ENCODE assay signal across 8 cellular contexts in genomic region chr17:76547183-76547641, GRCh38. TPM values are rescaled to one million over a fixed set of nuclear protein-coding genes. Genes with fewer than 3 reads are reported as not detected.
A peak's percentile ranks its signal among the peaks of the same experiment; 100 is the strongest.
DNase-seq lines count a peak whose midpoint lies in the region; ATAC-seq and TF ChIP-seq lines count a peak whose summit lies in the region.

No MANE protein-coding gene starts in this region.

- TF ChIP-seq CTCF in AG04450 (IDR thresholded peaks at IDR 0.05; ENCODE audit: low read depth, low read length) (peak; percentile 69), GM12875 (IDR thresholded peaks at IDR 0.05; ENCODE audit: borderline replicate concordance, insufficient read depth, low read depth, low read length) (peak; percentile 73), vagina (IDR thresholded peaks at IDR 0.05) (peak; percentile 55 to 78 (median 76))

- no peaks in the 10 kb centered on the region for H3K36me3 ChIP-seq in vagina

- H3K4me1 ChIP-seq in vagina: peaks cover 48% of the 10 kb centered on the region

- CTCF ChIA-PET in AG04450 (lab: Charles Lee): interaction anchor here (0.6 to 4.8 kb wide), 13 partner anchors 10 to 299 kb away, joined by 3 to 41 read pairs (median 5); no protein-coding TSS in a partner anchor

- peaks cover 0 to 8% of the 10 kb centered on the region in 2 donors for H3K36me3 Mint-ChIP-seq in naive B cell

- no peak for TF ChIP-seq POLR2A in vagina (IDR thresholded peaks at IDR 0.05)

- peaks cover 6 to 20% (median 13%) of the 10 kb centered on the region in 3 donors for H3K27me3 Mint-ChIP-seq in naive B cell

- peak; percentile 43 for ATAC-seq in esophagus mucosa
- peak; percentile 95 to 96 for ATAC-seq in naive B cell (ENCODE audit: low read depth in 2 of 2)

- H3K27me3 ChIP-seq in AG04450 (ENCODE audit: control insufficient read depth, insufficient read depth, low read length): peaks cover 2% of the 10 kb centered on the region
- no peaks in the 10 kb centered on the region for H3K27me3 ChIP-seq in vagina

- H3K4me1 Mint-ChIP-seq in naive B cell: peaks cover 0 to 3% (median 2%) of the 10 kb centered on the region in 3 donors

- POLR2A ChIA-PET in AG04450 (lab: Yijun Ruan, JAX): interaction anchor here (0.6 to 1.7 kb wide), 9 partner anchors 10 to 189 kb away, joined by 3 to 14 read pairs (median 6); partner anchors contain the start of gene CYGB

- intact Hi-C loops in vagina (cut with DNase I): loop anchor here (10.0 kb wide), 1 partner anchor 82 kb away; the partner anchor contains the start of gene AANAT

- H3K4me3 Mint-ChIP-seq in naive B cell: no peak overlapping the region

- no peak overlapping the region for H3K4me3 ChIP-seq in AG04450 (ENCODE audit: low read depth, low read length)
- H3K4me3 ChIP-seq in GM12875 (ENCODE audit: low read depth, low read length): no peak overlapping the region
- no peak overlapping the region for H3K4me3 ChIP-seq in vagina

- no peaks in the 10 kb centered on the region for H3K9me3 Mint-ChIP-seq in naive B cell

- no peaks in the 10 kb centered on the region for H3K9me3 ChIP-seq in AG04450 (ENCODE audit: control insufficient read depth, insufficient read depth, low read length)
- no peaks in the 10 kb centered on the region for H3K9me3 ChIP-seq in vagina

- DNase-seq in AG04450 (ENCODE audit: low read depth, low spot score) (no peak), NCI-H524 treated with DMSO at 0.1 percent for 48 hours (lab: John Stamatoyannopoulos, UW) (peak; percentile 52), naive B cell (peak; percentile 67), vagina (ENCODE audit: extremely low spot score in 2 of 2) (no peak), NCI-H510A treated with DMSO at 0.1 percent for 48 hours (lab: John Stamatoyannopoulos, UW) (no peak)
- peak; percentile 53 for DNase-seq in activated CD8-positive, alpha-beta memory T cell treated with anti-CD3 and anti-CD28 coated beads, Interleukin-2, amount 50 U/mL, for 1 hour (ENCODE audit: extremely low read depth)

- H3K27ac ChIP-seq in AG04450 (ENCODE audit: low read depth, low read length) (peak overlapping the region; percentile 87), vagina (no peak overlapping the region)

- no peak overlapping the region for H3K27ac Mint-ChIP-seq in naive B cell

RNA-seq across cellular contexts. Expression of gene PRCD, which starts 7.4 kb away (rescaled TPM):
- polyA plus RNA-seq in AG04450 (2011; rRNA removed): 0.69 and 1.9 TPM in 2 replicates
- polyA minus RNA-seq in AG04450 (2011; rRNA and poly(A)+ RNA removed): 0.37 and 0.96 TPM in 2 replicates
- 0.64 TPM for total RNA-seq in esophagus mucosa
- 10 to 100 TPM; 21.6 to 54.4 (median 34.3) TPM for polyA plus RNA-seq in naive B cell (ENCODE audit: low read depth in 6 of 6)
- 21.4 TPM for total RNA-seq in vagina

RNA-seq across cellular contexts. Expression of gene CYGB, which starts 9.7 kb away (rescaled TPM):
- polyA plus RNA-seq in AG04450 (2011; rRNA removed): 7.4 and 7.7 TPM in 2 replicates
- polyA minus RNA-seq in AG04450 (2011; rRNA and poly(A)+ RNA removed): 3.1 and 5.3 TPM in 2 replicates
- total RNA-seq in esophagus mucosa: 2.6 TPM
- 1 to 10 TPM in 2 of 6 donors, under 1 TPM in 4; 0.21 to 2.4 (median 0.79) TPM for polyA plus RNA-seq in naive B cell (ENCODE audit: low read depth in 6 of 6)
- 30.0 TPM for total RNA-seq in vagina

RNA-seq across cellular contexts. Expression of gene ST6GALNAC2, which starts 38.4 kb away (rescaled TPM):
- polyA plus RNA-seq in AG04450 (2011; rRNA removed): 0.17 and 0.36 TPM in 2 replicates
- polyA minus RNA-seq in AG04450 (2011; rRNA and poly(A)+ RNA removed): 0.83 TPM in 1 of 2 replicates, not detected in the other
- total RNA-seq in esophagus mucosa: 24.0 TPM
- 1 to 10 TPM in 1 of 6 donors, under 1 TPM in 4, not detected in 1; 0.22 to 1.0 (median 0.48) TPM for polyA plus RNA-seq in naive B cell (ENCODE audit: low read depth in 6 of 6)
- total RNA-seq in vagina: 24.8 TPM

RNA-seq across cellular contexts. Expression of gene RHBDF2, which starts 46.0 kb away (rescaled TPM):
- polyA plus RNA-seq in AG04450 (2011; rRNA removed): 5.4 and 8.7 TPM in 2 replicates
- 6.8 and 7.7 TPM in 2 replicates for polyA minus RNA-seq in AG04450 (2011; rRNA and poly(A)+ RNA removed)
- total RNA-seq in esophagus mucosa: 36.8 TPM
- polyA plus RNA-seq in naive B cell (ENCODE audit: low read depth in 6 of 6): 100 to 1,000 TPM in 1 of 6 donors, 10 to 100 TPM in 5; 44.0 to 148 (median 51.7) TPM
- 34.6 TPM for total RNA-seq in vagina

Comparison
In these comparisons a context has a peak if more than half of its experiments do, and no peak if none do; other contexts are left out.
1. DNase-seq: peak in NCI-H524 treated with DMSO at 0.1 percent for 48 hours (single experiment), activated CD8-positive, alpha-beta memory T cell treated with anti-CD3 and anti-CD28 coated beads, Interleukin-2, amount 50 U/mL, for 1 hour (single experiment) and naive B cell (single experiment); none in AG04450 (single experiment), vagina (0 of 2) and NCI-H510A treated with DMSO at 0.1 percent for 48 hours (single experiment).
2. RNA of gene PRCD, which starts 7.4 kb away (total RNA-seq): 21.4 TPM in vagina (single experiment); 0.64 TPM in esophagus mucosa (single experiment); every median in the first group is over 10 times any median in the second.
3. Peak in every context shown above with its lines, with median percentiles within 50 percentile points of each other: CTCF ChIP-seq.